ENCODE assay signal across 1 cellular context in the genomic region with DNA sequence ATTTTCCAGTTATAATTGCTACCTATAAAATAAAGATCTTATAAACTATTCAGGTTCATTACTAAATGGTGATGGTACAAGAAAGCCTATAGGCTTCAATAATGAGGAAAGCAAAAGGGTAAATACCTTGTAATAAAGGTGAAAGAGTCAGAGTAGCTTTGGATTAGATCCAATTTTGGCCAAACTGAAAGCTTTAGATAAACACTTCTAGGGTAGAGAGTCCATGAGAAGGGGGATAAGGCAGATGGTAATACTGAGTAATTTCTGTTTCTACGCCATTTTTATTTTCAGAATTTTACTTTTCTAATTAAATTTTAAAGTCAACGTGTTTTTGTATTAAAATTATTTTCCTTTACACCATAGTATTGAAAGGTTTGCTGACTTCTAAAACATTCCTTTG.
TF ChIP-seq lines count a peak whose summit lies in the region.

No MANE protein-coding gene starts in this region.

TF ChIP-seq in liver, 16 proteins besides CTCF, POLR2A, EP300 and RAD21:
- TF ChIP-seq, protein P1, sequence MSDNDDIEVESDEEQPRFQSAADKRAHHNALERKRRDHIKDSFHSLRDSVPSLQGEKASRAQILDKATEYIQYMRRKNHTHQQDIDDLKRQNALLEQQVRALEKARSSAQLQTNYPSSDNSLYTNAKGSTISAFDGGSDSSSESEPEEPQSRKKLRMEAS (IDR thresholded peaks at IDR 0.05): no peak
- TF ChIP-seq SP1 (IDR thresholded peaks at IDR 0.05) (peak; percentile 56), HNF4A (conservative IDR thresholded peaks at IDR 0.05) (peak in 1 of 2 donors; percentile 54)
